In genomic region chr3:121998588-121999473, GRCh38 we compare ENCODE assay signal across 13 cellular contexts. TPM values are rescaled to one million over a fixed set of nuclear protein-coding genes. Genes with fewer than 3 reads are reported as not detected.
DNase-seq lines count a peak whose midpoint lies in the region; ATAC-seq and TF ChIP-seq lines count a peak whose summit lies in the region.
"Had no signal": no experiment of that assay in that cellular context is flagged by ENCODE, and none has a peak within 500 bp of the region (broad histone marks: within the 10 kb centered on the region; RNA-seq: fewer than 3 reads in every experiment).

No MANE protein-coding gene starts in this region.

- in situ Hi-C loops in GM13976 (cut with MboI; ENCODE audit: low sequenced_read_pairs, unreplicated experiment): loop anchor here (10.0 to 25.0 kb wide), 2 partner anchors 266 to 437 kb away; partner anchors contain the start of gene ARGFX

- peaks cover 2% of the 10 kb centered on the region for H3K27me3 Mint-ChIP-seq in chondrocyte (ENCODE audit: low read depth)

- peak; percentile 4 for ATAC-seq in HG02938 (IDR thresholded peaks at IDR 0.05; ENCODE audit: unreplicated experiment)
- ATAC-seq: effector memory CD8-positive, alpha-beta T cell had no signal

- DNase-seq in GM12865 (ENCODE audit: low read depth): peak; percentile 63
- peak; percentile 18 for DNase-seq in UCSD-AML1 (lab: John Stamatoyannopoulos, UW; ENCODE audit: unreplicated experiment)
- DNase-seq in midbrain (lab: John Stamatoyannopoulos, UW): peak; percentile 5
- DNase-seq in GM13976 (ENCODE audit: low spot score): no peak
- DNase-seq in NAMALWA (ENCODE audit: low spot score): no peak
- DNase-seq in chondrocyte (ENCODE audit: low spot score): no peak
- no peak for DNase-seq in DMS 273 (lab: John Stamatoyannopoulos, UW; ENCODE audit: unreplicated experiment)
- DNase-seq: activated naive CD4-positive, alpha-beta T cell; effector memory CD8-positive, alpha-beta T cell; NCI-H526 treated with DMSO at 0.1 percent for 48 hours had no signal

- peaks cover 11% of the 10 kb centered on the region for H3K4me1 Mint-ChIP-seq in chondrocyte (ENCODE audit: low read depth)

- no peak overlapping the region for H3K4me3 Mint-ChIP-seq in chondrocyte (ENCODE audit: unreplicated experiment)
- H3K4me3 Mint-ChIP-seq: effector memory CD8-positive, alpha-beta T cell had no signal

- no peak overlapping the region for H3K4me3 ChIP-seq in GM12865 (ENCODE audit: low read depth, low read length)
- H3K4me3 ChIP-seq: suprapubic skin had no signal

- no peak for TF ChIP-seq CTCF in GM12865 (IDR thresholded peaks at IDR 0.05; ENCODE audit: insufficient read depth, low read depth, low read length, missing control alignments)
- TF ChIP-seq CTCF in GM13976 (IDR thresholded peaks at IDR 0.05; ENCODE audit: borderline replicate concordance, control extremely low read depth, extremely low read depth, insufficient read depth, missing control alignments): no peak
- no peak for TF ChIP-seq CTCF in chondrocyte (IDR thresholded peaks at IDR 0.05)

- no peaks in the 10 kb centered on the region for H3K9me3 Mint-ChIP-seq in chondrocyte (ENCODE audit: low read depth)
- H3K9me3 Mint-ChIP-seq: effector memory CD8-positive, alpha-beta T cell had no signal

- H3K27ac Mint-ChIP-seq in chondrocyte (ENCODE audit: unreplicated experiment): no peak overlapping the region
- H3K27ac Mint-ChIP-seq: effector memory CD8-positive, alpha-beta T cell had no signal

- H3K36me3 Mint-ChIP-seq in chondrocyte (ENCODE audit: low read depth): no peaks in the 10 kb centered on the region

RNA-seq across cellular contexts. Expression of gene ILDR1, which starts 23.2 kb away (rescaled TPM):
- not detected in 3 replicates for total RNA-seq in chondrocyte
- total RNA-seq: Daoy had no signal

RNA-seq across cellular contexts. Expression of gene CD86, which starts 56.3 kb away (rescaled TPM):
- not detected in 3 replicates for total RNA-seq in chondrocyte

Comparison
In these comparisons a context has a peak if more than half of its experiments do, and no peak if none do; other contexts are left out.
1. DNase-seq: peak in GM12865 (single experiment), UCSD-AML1 (single experiment) and midbrain (single experiment); none in GM13976 (single experiment), NAMALWA (single experiment), chondrocyte (single experiment) and DMS 273 (single experiment).